ENCODE assay signal across 8 cellular contexts in genomic region chr19:52691215-52691610, GRCh38. TPM values are rescaled to one million over a fixed set of nuclear protein-coding genes. Genes with fewer than 3 reads are reported as not detected.
DNase-seq lines count a peak whose midpoint lies in the region; FAIRE-seq and TF ChIP-seq lines count a peak whose summit lies in the region.

No MANE protein-coding gene starts in this region.

- H3K9me3 ChIP-seq in mesenchymal stem cell (ENCODE audit: control insufficient read depth, low read length) (no peaks in the 10 kb centered on the region), thyroid gland (no peaks in the 10 kb centered on the region)

- DNase-seq in activated CD4-positive, alpha-beta T cell treated with anti-CD3 and anti-CD28 coated beads, Interleukin-2, amount 10 ng/mL, durations not matched to agents 7 days and 5 days = no peak
- DNase-seq in activated CD4-positive, alpha-beta T cell treated with anti-CD3 and anti-CD28 coated beads, Interleukin-2, amount 50 U/mL, for 4 hours = no peak
- DNase-seq in astrocyte of the spinal cord (ENCODE audit: low read depth, low spot score) (no peak), mesenchymal stem cell (no peak), thyroid gland (no peak), 8988T (no peak), iPS-NIHi7 (ENCODE audit: extremely low spot score) (no peak), GM12891 (ENCODE audit: insufficient read length, low spot score) (no peak)

- peaks cover 10% of the 10 kb centered on the region for H3K4me1 ChIP-seq in mesenchymal stem cell (ENCODE audit: control insufficient read depth, insufficient read depth, low read depth, low read length)
- H3K4me1 ChIP-seq in thyroid gland = peaks cover 6 to 15% of the 10 kb centered on the region in 2 donors

- H3K27ac Mint-ChIP-seq in activated CD4-positive, alpha-beta T cell treated with anti-CD3 and anti-CD28 coated beads, Interleukin-2, amount 10 ng/mL, durations not matched to agents 7 days and 5 days = peak overlapping the region; percentile 96

- H3K79me1 ChIP-seq in mesenchymal stem cell (replicated peaks; ENCODE audit: low read length, poor library complexity, severe bottlenecking) = peaks cover 6% of the 10 kb centered on the region

- no peak overlapping the region for H2BK120ac ChIP-seq in mesenchymal stem cell (ENCODE audit: low read depth, low read length)

- peaks cover 32% of the 10 kb centered on the region for H3K36me3 Mint-ChIP-seq in activated CD4-positive, alpha-beta T cell treated with anti-CD3 and anti-CD28 coated beads, Interleukin-2, amount 10 ng/mL, durations not matched to agents 7 days and 5 days (ENCODE audit: low read depth)

- H3K4ac ChIP-seq in mesenchymal stem cell (ENCODE audit: low read depth in 1 of 2, low read length in 2 of 2) = peak overlapping the region in 1 of 2 experiments; percentile 27

- H3K4me3 Mint-ChIP-seq in activated CD4-positive, alpha-beta T cell treated with anti-CD3 and anti-CD28 coated beads, Interleukin-2, amount 10 ng/mL, durations not matched to agents 7 days and 5 days = peak overlapping the region; percentile 98

- TF ChIP-seq POLR2A in thyroid gland (IDR thresholded peaks at IDR 0.05) (no peak), GM12891 (IDR thresholded peaks at IDR 0.05; ENCODE audit: low read depth, low read length) (no peak)

- 64% methylated on average over 12 of the region's 15 CpGs for WGBS in mesenchymal stem cell
- 45 to 59% methylated on average over 15 of the region's 15 CpGs for WGBS in thyroid gland, 2 donors

- peak overlapping the region; percentile 66 for H3K4me3 ChIP-seq in astrocyte of the spinal cord (ENCODE audit: low read depth, low read length)
- H3K4me3 ChIP-seq in mesenchymal stem cell (ENCODE audit: insufficient read depth in 1 of 2, low read depth in 1 of 2, low read length in 2 of 2) = peak overlapping the region in 1 of 2 experiments; percentile 96
- H3K4me3 ChIP-seq in thyroid gland (replicated peaks in 1 of 3) = peak overlapping the region in 2 of 3 donors; percentile 71 to 74

- H2AFZ ChIP-seq in mesenchymal stem cell (ENCODE audit: low read depth, low read length) = no peak overlapping the region

- no peak for FAIRE-seq in GM12891 (lab: Jason Lieb, UNC)

- H3K9me3 Mint-ChIP-seq in activated CD4-positive, alpha-beta T cell treated with anti-CD3 and anti-CD28 coated beads, Interleukin-2, amount 10 ng/mL, durations not matched to agents 7 days and 5 days = peaks cover 13% of the 10 kb centered on the region

- CTCF ChIA-PET in activated CD4-positive, alpha-beta T cell treated with anti-CD3 and anti-CD28 coated beads, Interleukin-2, amount 10 ng/mL, durations not matched to agents 7 days and 5 days (lab: Charles Lee) = no interaction called here

- H2BK12ac ChIP-seq in mesenchymal stem cell (ENCODE audit: low read length in 2 of 2) = peak overlapping the region; percentile 39 to 50

- H3K9ac ChIP-seq in mesenchymal stem cell (ENCODE audit: low read length) = peak overlapping the region; percentile 94

- H3K18ac ChIP-seq in mesenchymal stem cell (ENCODE audit: low read depth in 1 of 2, low read length in 2 of 2) = no peak overlapping the region

- H4K91ac ChIP-seq in mesenchymal stem cell (ENCODE audit: low read length) = peak overlapping the region; percentile 39

- H3K36me3 ChIP-seq in mesenchymal stem cell (ENCODE audit: control insufficient read depth in 1 of 2, insufficient read depth in 2 of 2, low read depth in 1 of 2, low read length in 2 of 2) = no peaks in the 10 kb centered on the region
- H3K36me3 ChIP-seq in thyroid gland = no peaks in the 10 kb centered on the region

- no peak overlapping the region for H2BK5ac ChIP-seq in mesenchymal stem cell (ENCODE audit: low read depth, low read length, poor library complexity, severe bottlenecking)

- TF ChIP-seq CTCF in astrocyte of the spinal cord (IDR thresholded peaks at IDR 0.05; ENCODE audit: low read depth, low read length) = no peak
- no peak for TF ChIP-seq CTCF in thyroid gland (IDR thresholded peaks at IDR 0.05)

- POLR2A ChIA-PET in activated CD4-positive, alpha-beta T cell treated with anti-CD3 and anti-CD28 coated beads, Interleukin-2, amount 10 ng/mL, durations not matched to agents 7 days and 5 days (lab: Charles Lee) = no interaction called here

- peak overlapping the region; percentile 96 for H3K27ac ChIP-seq in mesenchymal stem cell (ENCODE audit: low read length, poor library complexity, severe bottlenecking)
- peak overlapping the region; percentile 90 to 95 (median 92) for H3K27ac ChIP-seq in thyroid gland

- no peak overlapping the region for H2AK5ac ChIP-seq in mesenchymal stem cell (ENCODE audit: low read length, severe bottlenecking)

- in situ Hi-C loops in astrocyte of the spinal cord (cut with HindIII; ENCODE audit: low sequenced_read_pairs) = no loop called here

- no peak overlapping the region for H4K8ac ChIP-seq in mesenchymal stem cell (ENCODE audit: low read length)

- no peak overlapping the region for H2BK15ac ChIP-seq in mesenchymal stem cell (ENCODE audit: low read depth, poor library complexity, severe bottlenecking)

- peak overlapping the region; percentile 51 for H3K4me2 ChIP-seq in mesenchymal stem cell (ENCODE audit: low read length, poor library complexity, severe bottlenecking)

- no peaks in the 10 kb centered on the region for H3K27me3 ChIP-seq in mesenchymal stem cell (ENCODE audit: control insufficient read depth in 1 of 2, insufficient read depth in 1 of 2, low read length in 2 of 2)
- H3K27me3 ChIP-seq in thyroid gland = no peaks in the 10 kb centered on the region

- intact Hi-C loops in thyroid gland (cut with DNase I) = loop anchor here (5.0 kb wide), 1 partner anchor 54 kb away; the partner anchor contains the start of gene ZNF83

- no peak overlapping the region for H3K14ac ChIP-seq in mesenchymal stem cell (ENCODE audit: low read length in 2 of 2)

- peaks cover 31% of the 10 kb centered on the region for H3K4me1 Mint-ChIP-seq in activated CD4-positive, alpha-beta T cell treated with anti-CD3 and anti-CD28 coated beads, Interleukin-2, amount 10 ng/mL, durations not matched to agents 7 days and 5 days

- no peaks in the 10 kb centered on the region for H3K27me3 Mint-ChIP-seq in activated CD4-positive, alpha-beta T cell treated with anti-CD3 and anti-CD28 coated beads, Interleukin-2, amount 10 ng/mL, durations not matched to agents 7 days and 5 days

- H3K23ac ChIP-seq in mesenchymal stem cell (ENCODE audit: low read length in 2 of 2) = no peak overlapping the region

TF ChIP-seq in GM12891, 5 proteins besides CTCF, POLR2A, EP300 and RAD21:
- TF ChIP-seq POU2F2 (IDR thresholded peaks at IDR 0.05; ENCODE audit: low read depth, low read length) (no peak), POLR2AphosphoS5 (IDR thresholded peaks at IDR 0.05; ENCODE audit: low read depth, low read length) (no peak), SPI1 (IDR thresholded peaks at IDR 0.05; ENCODE audit: low read depth, low read length) (no peak), PAX5 (IDR thresholded peaks at IDR 0.05; ENCODE audit: insufficient read depth, low read length, severe bottlenecking) (no peak), TAF1 (IDR thresholded peaks at IDR 0.05; ENCODE audit: low read depth, low read length) (no peak)

RNA-seq across cellular contexts. Expression of gene ZNF611, which starts 43.6 kb away (rescaled TPM):
- total RNA-seq in activated CD4-positive, alpha-beta T cell treated with anti-CD3 and anti-CD28 coated beads, Interleukin-2, amount 10 ng/mL, durations not matched to agents 7 days and 5 days = 10 to 100 TPM; 30.2 to 34.9 TPM
- polyA plus RNA-seq in mesenchymal stem cell (2013, experiment 1 of 2) = 7.1 TPM
- 5.0 TPM for polyA plus RNA-seq in mesenchymal stem cell (2013, experiment 2 of 2)
- total RNA-seq in thyroid gland = 10 to 100 TPM; 12.8 to 34.8 (median 24.5) TPM
- 2.0 TPM for polyA plus RNA-seq in GM12891 (2012; ENCODE audit: low read depth, missing spikeins)

RNA-seq across cellular contexts. Expression of gene ZNF83, which starts 53.1 kb away (rescaled TPM):
- 10 to 100 TPM; 57.8 to 60.5 TPM for total RNA-seq in activated CD4-positive, alpha-beta T cell treated with anti-CD3 and anti-CD28 coated beads, Interleukin-2, amount 10 ng/mL, durations not matched to agents 7 days and 5 days
- polyA plus RNA-seq in mesenchymal stem cell (2013, experiment 1 of 2) = 20.5 TPM
- 20.2 TPM for polyA plus RNA-seq in mesenchymal stem cell (2013, experiment 2 of 2)
- total RNA-seq in thyroid gland = 100 to 1,000 TPM in 2 of 4 donors, 10 to 100 TPM in 2; 75.3 to 125 (median 97.0) TPM
- polyA plus RNA-seq in GM12891 (2012; ENCODE audit: low read depth, missing spikeins) = 16.2 TPM
